Comparison of ENCODE assay signal across 1 cellular context in the genomic region with DNA sequence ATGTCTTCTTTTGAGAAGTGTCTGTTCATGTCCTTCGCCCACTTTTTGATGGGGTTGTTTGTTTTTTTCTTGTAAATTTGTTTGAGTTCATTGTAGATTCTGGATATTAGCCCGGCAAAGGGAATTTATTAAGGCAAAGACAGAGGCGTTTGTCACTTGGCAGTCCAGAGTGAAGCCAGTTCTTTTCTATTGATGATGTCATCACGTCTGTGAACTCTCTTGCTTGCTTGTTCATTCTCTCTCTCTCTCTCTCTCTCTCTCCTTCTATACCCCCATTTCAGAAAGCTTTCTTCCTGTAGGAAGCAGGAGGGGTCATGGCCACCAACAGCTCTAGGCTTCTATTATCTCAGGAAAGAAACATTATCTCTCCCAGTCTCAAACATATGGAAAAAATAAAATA.
TF ChIP-seq lines count a peak whose summit lies in the region.

No MANE protein-coding gene starts in this region.

TF ChIP-seq in HepG2, 621 proteins besides CTCF, POLR2A, EP300 and RAD21 (continued from another document):
- TF ChIP-seq, protein P1, sequence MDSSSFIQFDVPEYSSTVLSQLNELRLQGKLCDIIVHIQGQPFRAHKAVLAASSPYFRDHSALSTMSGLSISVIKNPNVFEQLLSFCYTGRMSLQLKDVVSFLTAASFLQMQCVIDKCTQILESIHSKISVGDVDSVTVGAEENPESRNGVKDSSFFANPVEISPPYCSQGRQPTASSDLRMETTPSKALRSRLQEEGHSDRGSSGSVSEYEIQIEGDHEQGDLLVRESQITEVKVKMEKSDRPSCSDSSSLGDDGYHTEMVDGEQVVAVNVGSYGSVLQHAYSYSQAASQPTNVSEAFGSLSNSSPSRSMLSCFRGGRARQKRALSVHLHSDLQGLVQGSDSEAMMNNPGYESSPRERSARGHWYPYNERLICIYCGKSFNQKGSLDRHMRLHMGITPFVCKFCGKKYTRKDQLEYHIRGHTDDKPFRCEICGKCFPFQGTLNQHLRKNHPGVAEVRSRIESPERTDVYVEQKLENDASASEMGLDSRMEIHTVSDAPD (CRISPR knock-in tag; IDR thresholded peaks at IDR 0.05) = no peak
- TF ChIP-seq THYN1 (CRISPR knock-in tag; IDR thresholded peaks at IDR 0.05; ENCODE audit: borderline replicate concordance, low read depth) (no peak), ZNF775 (CRISPR knock-in tag; IDR thresholded peaks at IDR 0.05; ENCODE audit: borderline replicate concordance) (no peak), CREB1 (IDR thresholded peaks at IDR 0.05) (peak; percentile 76), CREB1 (CRISPR knock-in tag; IDR thresholded peaks at IDR 0.05) (no peak), NRL (CRISPR knock-in tag; IDR thresholded peaks at IDR 0.05; ENCODE audit: borderline replicate concordance) (no peak), KAT2B (IDR thresholded peaks at IDR 0.05; ENCODE audit: borderline replicate concordance, low read depth, low read length) (no peak), KLF9 (CRISPR knock-in tag; IDR thresholded peaks at IDR 0.05; ENCODE audit: low read depth) (no peak), ETV5 (CRISPR knock-in tag; IDR thresholded peaks at IDR 0.05; ENCODE audit: borderline replicate concordance) (no peak), ZFP1 (CRISPR knock-in tag; IDR thresholded peaks at IDR 0.05) (no peak), ZHX1 (CRISPR knock-in tag; IDR thresholded peaks at IDR 0.05; ENCODE audit: low read depth) (no peak)
- TF ChIP-seq, protein P2, sequence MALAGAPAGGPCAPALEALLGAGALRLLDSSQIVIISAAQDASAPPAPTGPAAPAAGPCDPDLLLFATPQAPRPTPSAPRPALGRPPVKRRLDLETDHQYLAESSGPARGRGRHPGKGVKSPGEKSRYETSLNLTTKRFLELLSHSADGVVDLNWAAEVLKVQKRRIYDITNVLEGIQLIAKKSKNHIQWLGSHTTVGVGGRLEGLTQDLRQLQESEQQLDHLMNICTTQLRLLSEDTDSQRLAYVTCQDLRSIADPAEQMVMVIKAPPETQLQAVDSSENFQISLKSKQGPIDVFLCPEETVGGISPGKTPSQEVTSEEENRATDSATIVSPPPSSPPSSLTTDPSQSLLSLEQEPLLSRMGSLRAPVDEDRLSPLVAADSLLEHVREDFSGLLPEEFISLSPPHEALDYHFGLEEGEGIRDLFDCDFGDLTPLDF (CRISPR knock-in tag; IDR thresholded peaks at IDR 0.05) = no peak
